2 cellular contexts compared by ENCODE assay signal in the genomic region with DNA sequence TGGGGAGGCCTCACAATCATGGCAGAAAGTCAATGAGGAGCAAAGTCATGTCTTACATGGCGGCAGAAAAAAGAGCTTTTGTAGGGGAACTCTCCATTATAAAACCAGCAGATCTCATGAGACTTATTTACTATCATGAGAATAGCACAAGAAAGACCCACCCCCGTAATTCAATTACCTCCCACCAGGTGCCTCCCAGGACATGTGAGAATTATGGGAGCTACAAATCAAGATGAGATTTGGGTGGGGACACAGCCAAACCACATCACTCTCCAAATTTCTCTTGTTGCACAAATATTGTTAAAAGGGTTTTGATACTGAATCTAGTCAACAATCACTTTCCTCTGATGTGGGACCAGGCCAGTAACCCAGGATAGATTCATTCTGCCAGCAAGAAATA.
TF ChIP-seq lines count a peak whose summit lies in the region.

No MANE protein-coding gene starts in this region.

TF ChIP-seq in SK-N-SH, 30 proteins besides CTCF, POLR2A, EP300 and RAD21 (continued from another document):
- TF ChIP-seq, protein P1, sequence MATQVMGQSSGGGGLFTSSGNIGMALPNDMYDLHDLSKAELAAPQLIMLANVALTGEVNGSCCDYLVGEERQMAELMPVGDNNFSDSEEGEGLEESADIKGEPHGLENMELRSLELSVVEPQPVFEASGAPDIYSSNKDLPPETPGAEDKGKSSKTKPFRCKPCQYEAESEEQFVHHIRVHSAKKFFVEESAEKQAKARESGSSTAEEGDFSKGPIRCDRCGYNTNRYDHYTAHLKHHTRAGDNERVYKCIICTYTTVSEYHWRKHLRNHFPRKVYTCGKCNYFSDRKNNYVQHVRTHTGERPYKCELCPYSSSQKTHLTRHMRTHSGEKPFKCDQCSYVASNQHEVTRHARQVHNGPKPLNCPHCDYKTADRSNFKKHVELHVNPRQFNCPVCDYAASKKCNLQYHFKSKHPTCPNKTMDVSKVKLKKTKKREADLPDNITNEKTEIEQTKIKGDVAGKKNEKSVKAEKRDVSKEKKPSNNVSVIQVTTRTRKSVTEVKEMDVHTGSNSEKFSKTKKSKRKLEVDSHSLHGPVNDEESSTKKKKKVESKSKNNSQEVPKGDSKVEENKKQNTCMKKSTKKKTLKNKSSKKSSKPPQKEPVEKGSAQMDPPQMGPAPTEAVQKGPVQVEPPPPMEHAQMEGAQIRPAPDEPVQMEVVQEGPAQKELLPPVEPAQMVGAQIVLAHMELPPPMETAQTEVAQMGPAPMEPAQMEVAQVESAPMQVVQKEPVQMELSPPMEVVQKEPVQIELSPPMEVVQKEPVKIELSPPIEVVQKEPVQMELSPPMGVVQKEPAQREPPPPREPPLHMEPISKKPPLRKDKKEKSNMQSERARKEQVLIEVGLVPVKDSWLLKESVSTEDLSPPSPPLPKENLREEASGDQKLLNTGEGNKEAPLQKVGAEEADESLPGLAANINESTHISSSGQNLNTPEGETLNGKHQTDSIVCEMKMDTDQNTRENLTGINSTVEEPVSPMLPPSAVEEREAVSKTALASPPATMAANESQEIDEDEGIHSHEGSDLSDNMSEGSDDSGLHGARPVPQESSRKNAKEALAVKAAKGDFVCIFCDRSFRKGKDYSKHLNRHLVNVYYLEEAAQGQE (IDR thresholded peaks at IDR 0.05; ENCODE audit: low read depth, low read length) = no peak
- TF ChIP-seq SIN3A (IDR thresholded peaks at IDR 0.05; ENCODE audit: borderline replicate concordance, low read depth, low read length) (no peak), NRF1 (IDR thresholded peaks at IDR 0.05; ENCODE audit: low read depth, low read length) (no peak), GATA2 (CRISPR knock-in tag; IDR thresholded peaks at IDR 0.05) (no peak), RCOR1 (IDR thresholded peaks at IDR 0.05; ENCODE audit: low read length) (no peak), FOXM1 (IDR thresholded peaks at IDR 0.05; ENCODE audit: low read depth) (no peak)

TF ChIP-seq in SK-N-SH treated with all-trans-retinoic acid at 6 μM for 48 hours, 23 proteins besides CTCF, POLR2A, EP300 and RAD21 (continued from another document):
- TF ChIP-seq ZNF8 (CRISPR knock-in tag; IDR thresholded peaks at IDR 0.05) (no peak), PPARA (CRISPR knock-in tag; IDR thresholded peaks at IDR 0.05; ENCODE audit: borderline replicate concordance) (no peak), ZNF70 (CRISPR knock-in tag; IDR thresholded peaks at IDR 0.05) (no peak), ZFP3 (CRISPR knock-in tag; IDR thresholded peaks at IDR 0.05) (no peak), OSR1 (CRISPR knock-in tag; IDR thresholded peaks at IDR 0.05) (no peak), RARB (CRISPR knock-in tag; IDR thresholded peaks at IDR 0.05) (no peak)
- TF ChIP-seq, protein P2, sequence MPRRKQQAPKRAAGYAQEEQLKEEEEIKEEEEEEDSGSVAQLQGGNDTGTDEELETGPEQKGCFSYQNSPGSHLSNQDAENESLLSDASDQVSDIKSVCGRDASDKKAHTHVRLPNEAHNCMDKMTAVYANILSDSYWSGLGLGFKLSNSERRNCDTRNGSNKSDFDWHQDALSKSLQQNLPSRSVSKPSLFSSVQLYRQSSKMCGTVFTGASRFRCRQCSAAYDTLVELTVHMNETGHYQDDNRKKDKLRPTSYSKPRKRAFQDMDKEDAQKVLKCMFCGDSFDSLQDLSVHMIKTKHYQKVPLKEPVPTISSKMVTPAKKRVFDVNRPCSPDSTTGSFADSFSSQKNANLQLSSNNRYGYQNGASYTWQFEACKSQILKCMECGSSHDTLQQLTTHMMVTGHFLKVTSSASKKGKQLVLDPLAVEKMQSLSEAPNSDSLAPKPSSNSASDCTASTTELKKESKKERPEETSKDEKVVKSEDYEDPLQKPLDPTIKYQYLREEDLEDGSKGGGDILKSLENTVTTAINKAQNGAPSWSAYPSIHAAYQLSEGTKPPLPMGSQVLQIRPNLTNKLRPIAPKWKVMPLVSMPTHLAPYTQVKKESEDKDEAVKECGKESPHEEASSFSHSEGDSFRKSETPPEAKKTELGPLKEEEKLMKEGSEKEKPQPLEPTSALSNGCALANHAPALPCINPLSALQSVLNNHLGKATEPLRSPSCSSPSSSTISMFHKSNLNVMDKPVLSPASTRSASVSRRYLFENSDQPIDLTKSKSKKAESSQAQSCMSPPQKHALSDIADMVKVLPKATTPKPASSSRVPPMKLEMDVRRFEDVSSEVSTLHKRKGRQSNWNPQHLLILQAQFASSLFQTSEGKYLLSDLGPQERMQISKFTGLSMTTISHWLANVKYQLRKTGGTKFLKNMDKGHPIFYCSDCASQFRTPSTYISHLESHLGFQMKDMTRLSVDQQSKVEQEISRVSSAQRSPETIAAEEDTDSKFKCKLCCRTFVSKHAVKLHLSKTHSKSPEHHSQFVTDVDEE (CRISPR knock-in tag; IDR thresholded peaks at IDR 0.05) = no peak
- TF ChIP-seq, protein P3, sequence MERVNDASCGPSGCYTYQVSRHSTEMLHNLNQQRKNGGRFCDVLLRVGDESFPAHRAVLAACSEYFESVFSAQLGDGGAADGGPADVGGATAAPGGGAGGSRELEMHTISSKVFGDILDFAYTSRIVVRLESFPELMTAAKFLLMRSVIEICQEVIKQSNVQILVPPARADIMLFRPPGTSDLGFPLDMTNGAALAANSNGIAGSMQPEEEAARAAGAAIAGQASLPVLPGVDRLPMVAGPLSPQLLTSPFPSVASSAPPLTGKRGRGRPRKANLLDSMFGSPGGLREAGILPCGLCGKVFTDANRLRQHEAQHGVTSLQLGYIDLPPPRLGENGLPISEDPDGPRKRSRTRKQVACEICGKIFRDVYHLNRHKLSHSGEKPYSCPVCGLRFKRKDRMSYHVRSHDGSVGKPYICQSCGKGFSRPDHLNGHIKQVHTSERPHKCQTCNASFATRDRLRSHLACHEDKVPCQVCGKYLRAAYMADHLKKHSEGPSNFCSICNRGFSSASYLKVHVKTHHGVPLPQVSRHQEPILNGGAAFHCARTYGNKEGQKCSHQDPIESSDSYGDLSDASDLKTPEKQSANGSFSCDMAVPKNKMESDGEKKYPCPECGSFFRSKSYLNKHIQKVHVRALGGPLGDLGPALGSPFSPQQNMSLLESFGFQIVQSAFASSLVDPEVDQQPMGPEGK (CRISPR knock-in tag; IDR thresholded peaks at IDR 0.05; ENCODE audit: borderline replicate concordance) = no peak
- TF ChIP-seq, protein P4, sequence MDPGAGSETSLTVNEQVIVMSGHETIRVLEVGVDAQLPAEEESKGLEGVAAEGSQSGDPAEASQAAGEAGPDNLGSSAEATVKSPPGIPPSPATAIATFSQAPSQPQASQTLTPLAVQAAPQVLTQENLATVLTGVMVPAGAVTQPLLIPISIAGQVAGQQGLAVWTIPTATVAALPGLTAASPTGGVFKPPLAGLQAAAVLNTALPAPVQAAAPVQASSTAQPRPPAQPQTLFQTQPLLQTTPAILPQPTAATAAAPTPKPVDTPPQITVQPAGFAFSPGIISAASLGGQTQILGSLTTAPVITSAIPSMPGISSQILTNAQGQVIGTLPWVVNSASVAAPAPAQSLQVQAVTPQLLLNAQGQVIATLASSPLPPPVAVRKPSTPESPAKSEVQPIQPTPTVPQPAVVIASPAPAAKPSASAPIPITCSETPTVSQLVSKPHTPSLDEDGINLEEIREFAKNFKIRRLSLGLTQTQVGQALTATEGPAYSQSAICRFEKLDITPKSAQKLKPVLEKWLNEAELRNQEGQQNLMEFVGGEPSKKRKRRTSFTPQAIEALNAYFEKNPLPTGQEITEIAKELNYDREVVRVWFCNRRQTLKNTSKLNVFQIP (CRISPR knock-in tag; IDR thresholded peaks at IDR 0.05; ENCODE audit: borderline replicate concordance, low read depth) = no peak
